1 cellular context compared by ENCODE assay signal in the genomic region with DNA sequence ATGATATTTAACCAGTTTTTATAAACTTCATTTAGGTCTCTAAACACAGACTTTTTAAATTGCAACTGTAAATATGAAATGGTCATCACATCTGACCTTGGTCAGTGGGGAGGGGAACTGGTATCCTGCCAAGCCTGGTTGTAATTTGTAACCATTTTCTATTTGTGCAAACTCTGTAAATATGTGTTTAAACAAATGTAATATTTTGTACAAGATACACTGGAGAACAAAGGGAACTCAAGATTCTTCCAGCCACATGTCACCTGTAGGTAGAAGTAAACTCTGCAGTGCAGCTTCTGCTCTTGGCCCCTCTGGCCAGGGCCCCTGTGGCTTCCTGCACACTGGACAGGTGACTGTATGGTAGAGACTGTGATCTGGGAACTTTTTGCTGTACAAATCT.
A peak's percentile ranks its signal among the peaks of the same experiment; 100 is the strongest.
TF ChIP-seq lines count a peak whose summit lies in the region.

No MANE protein-coding gene starts in this region.

TF ChIP-seq in HepG2, 621 proteins besides CTCF, POLR2A, EP300 and RAD21 (continued from another document and continues in another):
- TF ChIP-seq, protein P1, sequence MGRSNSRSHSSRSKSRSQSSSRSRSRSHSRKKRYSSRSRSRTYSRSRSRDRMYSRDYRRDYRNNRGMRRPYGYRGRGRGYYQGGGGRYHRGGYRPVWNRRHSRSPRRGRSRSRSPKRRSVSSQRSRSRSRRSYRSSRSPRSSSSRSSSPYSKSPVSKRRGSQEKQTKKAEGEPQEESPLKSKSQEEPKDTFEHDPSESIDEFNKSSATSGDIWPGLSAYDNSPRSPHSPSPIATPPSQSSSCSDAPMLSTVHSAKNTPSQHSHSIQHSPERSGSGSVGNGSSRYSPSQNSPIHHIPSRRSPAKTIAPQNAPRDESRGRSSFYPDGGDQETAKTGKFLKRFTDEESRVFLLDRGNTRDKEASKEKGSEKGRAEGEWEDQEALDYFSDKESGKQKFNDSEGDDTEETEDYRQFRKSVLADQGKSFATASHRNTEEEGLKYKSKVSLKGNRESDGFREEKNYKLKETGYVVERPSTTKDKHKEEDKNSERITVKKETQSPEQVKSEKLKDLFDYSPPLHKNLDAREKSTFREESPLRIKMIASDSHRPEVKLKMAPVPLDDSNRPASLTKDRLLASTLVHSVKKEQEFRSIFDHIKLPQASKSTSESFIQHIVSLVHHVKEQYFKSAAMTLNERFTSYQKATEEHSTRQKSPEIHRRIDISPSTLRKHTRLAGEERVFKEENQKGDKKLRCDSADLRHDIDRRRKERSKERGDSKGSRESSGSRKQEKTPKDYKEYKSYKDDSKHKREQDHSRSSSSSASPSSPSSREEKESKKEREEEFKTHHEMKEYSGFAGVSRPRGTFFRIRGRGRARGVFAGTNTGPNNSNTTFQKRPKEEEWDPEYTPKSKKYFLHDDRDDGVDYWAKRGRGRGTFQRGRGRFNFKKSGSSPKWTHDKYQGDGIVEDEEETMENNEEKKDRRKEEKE (IDR thresholded peaks at IDR 0.05), result no peak
- peak; percentile 62; the same call in 1 of the 2 replicates for TF ChIP-seq PPARG (CRISPR knock-in tag; conservative IDR thresholded peaks at IDR 0.05)
- no peak; the same call in 1 of the 2 replicates for TF ChIP-seq NCOR1 (IDR thresholded peaks at IDR 0.05; ENCODE audit: borderline replicate concordance, low read length)
- TF ChIP-seq POGZ (CRISPR knock-in tag; IDR thresholded peaks at IDR 0.05), result no peak
- peak; percentile 52 for TF ChIP-seq HNF4A (CRISPR knock-in tag; IDR thresholded peaks at IDR 0.05)
- TF ChIP-seq, protein P2, sequence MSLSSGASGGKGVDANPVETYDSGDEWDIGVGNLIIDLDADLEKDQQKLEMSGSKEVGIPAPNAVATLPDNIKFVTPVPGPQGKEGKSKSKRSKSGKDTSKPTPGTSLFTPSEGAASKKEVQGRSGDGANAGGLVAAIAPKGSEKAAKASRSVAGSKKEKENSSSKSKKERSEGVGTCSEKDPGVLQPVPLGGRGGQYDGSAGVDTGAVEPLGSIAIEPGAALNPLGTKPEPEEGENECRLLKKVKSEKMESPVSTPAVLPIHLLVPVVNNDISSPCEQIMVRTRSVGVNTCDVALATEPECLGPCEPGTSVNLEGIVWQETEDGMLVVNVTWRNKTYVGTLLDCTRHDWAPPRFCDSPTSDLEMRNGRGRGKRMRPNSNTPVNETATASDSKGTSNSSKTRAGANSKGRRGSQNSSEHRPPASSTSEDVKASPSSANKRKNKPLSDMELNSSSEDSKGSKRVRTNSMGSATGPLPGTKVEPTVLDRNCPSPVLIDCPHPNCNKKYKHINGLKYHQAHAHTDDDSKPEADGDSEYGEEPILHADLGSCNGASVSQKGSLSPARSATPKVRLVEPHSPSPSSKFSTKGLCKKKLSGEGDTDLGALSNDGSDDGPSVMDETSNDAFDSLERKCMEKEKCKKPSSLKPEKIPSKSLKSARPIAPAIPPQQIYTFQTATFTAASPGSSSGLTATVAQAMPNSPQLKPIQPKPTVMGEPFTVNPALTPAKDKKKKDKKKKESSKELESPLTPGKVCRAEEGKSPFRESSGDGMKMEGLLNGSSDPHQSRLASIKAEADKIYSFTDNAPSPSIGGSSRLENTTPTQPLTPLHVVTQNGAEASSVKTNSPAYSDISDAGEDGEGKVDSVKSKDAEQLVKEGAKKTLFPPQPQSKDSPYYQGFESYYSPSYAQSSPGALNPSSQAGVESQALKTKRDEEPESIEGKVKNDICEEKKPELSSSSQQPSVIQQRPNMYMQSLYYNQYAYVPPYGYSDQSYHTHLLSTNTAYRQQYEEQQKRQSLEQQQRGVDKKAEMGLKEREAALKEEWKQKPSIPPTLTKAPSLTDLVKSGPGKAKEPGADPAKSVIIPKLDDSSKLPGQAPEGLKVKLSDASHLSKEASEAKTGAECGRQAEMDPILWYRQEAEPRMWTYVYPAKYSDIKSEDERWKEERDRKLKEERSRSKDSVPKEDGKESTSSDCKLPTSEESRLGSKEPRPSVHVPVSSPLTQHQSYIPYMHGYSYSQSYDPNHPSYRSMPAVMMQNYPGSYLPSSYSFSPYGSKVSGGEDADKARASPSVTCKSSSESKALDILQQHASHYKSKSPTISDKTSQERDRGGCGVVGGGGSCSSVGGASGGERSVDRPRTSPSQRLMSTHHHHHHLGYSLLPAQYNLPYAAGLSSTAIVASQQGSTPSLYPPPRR (CRISPR knock-in tag; IDR thresholded peaks at IDR 0.05; ENCODE audit: borderline replicate concordance), result peak; percentile 67; the same call in 1 of the 2 replicates
- TF ChIP-seq, protein P3, sequence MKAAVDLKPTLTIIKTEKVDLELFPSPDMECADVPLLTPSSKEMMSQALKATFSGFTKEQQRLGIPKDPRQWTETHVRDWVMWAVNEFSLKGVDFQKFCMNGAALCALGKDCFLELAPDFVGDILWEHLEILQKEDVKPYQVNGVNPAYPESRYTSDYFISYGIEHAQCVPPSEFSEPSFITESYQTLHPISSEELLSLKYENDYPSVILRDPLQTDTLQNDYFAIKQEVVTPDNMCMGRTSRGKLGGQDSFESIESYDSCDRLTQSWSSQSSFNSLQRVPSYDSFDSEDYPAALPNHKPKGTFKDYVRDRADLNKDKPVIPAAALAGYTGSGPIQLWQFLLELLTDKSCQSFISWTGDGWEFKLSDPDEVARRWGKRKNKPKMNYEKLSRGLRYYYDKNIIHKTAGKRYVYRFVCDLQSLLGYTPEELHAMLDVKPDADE (CRISPR knock-in tag; IDR thresholded peaks at IDR 0.05), result no peak
- TF ChIP-seq ZNF562 (CRISPR knock-in tag; IDR thresholded peaks at IDR 0.05; ENCODE audit: borderline replicate concordance), result no peak
- TF ChIP-seq ZNF260 (CRISPR knock-in tag; IDR thresholded peaks at IDR 0.05; ENCODE audit: borderline replicate concordance, low read depth), result no peak
- TF ChIP-seq, protein P4, sequence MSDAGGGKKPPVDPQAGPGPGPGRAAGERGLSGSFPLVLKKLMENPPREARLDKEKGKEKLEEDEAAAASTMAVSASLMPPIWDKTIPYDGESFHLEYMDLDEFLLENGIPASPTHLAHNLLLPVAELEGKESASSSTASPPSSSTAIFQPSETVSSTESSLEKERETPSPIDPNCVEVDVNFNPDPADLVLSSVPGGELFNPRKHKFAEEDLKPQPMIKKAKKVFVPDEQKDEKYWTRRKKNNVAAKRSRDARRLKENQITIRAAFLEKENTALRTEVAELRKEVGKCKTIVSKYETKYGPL (CRISPR knock-in tag; IDR thresholded peaks at IDR 0.05), result no peak
- no peak for TF ChIP-seq ZNF629 (CRISPR knock-in tag; conservative IDR thresholded peaks at IDR 0.05)
- no peak for TF ChIP-seq ZKSCAN1 (IDR thresholded peaks at IDR 0.05; ENCODE audit: low read length)
- TF ChIP-seq ZNF343 (CRISPR knock-in tag; IDR thresholded peaks at IDR 0.05), result no peak
- TF ChIP-seq GATAD1 (CRISPR knock-in tag; IDR thresholded peaks at IDR 0.05), result no peak
- TF ChIP-seq PLRG1 (conservative IDR thresholded peaks at IDR 0.05), result no peak
- no peak for TF ChIP-seq RFXAP (CRISPR knock-in tag; IDR thresholded peaks at IDR 0.05; ENCODE audit: borderline replicate concordance)
- no peak for TF ChIP-seq ZNF709 (CRISPR knock-in tag; IDR thresholded peaks at IDR 0.05)
- TF ChIP-seq, protein P5, sequence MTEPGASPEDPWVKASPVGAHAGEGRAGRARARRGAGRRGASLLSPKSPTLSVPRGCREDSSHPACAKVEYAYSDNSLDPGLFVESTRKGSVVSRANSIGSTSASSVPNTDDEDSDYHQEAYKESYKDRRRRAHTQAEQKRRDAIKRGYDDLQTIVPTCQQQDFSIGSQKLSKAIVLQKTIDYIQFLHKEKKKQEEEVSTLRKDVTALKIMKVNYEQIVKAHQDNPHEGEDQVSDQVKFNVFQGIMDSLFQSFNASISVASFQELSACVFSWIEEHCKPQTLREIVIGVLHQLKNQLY (CRISPR knock-in tag; IDR thresholded peaks at IDR 0.05), result peak; percentile 67; the same call in 1 of the 2 replicates
- no peak for TF ChIP-seq NBN (conservative IDR thresholded peaks at IDR 0.05)
- TF ChIP-seq, protein P6, sequence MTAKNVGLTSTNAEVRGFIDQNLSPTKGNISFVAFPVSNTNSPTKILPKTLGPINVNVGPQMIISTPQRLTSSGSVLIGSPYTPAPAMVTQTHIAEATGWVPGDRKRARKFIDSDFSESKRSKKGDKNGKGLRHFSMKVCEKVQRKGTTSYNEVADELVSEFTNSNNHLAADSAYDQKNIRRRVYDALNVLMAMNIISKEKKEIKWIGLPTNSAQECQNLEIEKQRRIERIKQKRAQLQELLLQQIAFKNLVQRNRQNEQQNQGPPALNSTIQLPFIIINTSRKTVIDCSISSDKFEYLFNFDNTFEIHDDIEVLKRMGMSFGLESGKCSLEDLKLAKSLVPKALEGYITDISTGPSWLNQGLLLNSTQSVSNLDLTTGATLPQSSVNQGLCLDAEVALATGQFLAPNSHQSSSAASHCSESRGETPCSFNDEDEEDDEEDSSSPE (CRISPR knock-in tag; IDR thresholded peaks at IDR 0.05), result no peak
- no peak for TF ChIP-seq TEAD3 (CRISPR knock-in tag; optimal IDR thresholded peaks at IDR 0.05; ENCODE audit: borderline replicate concordance)
- TF ChIP-seq ZNF891 (CRISPR knock-in tag; IDR thresholded peaks at IDR 0.05), result no peak
- no peak for TF ChIP-seq TBL1XR1 (IDR thresholded peaks at IDR 0.05; ENCODE audit: borderline replicate concordance, low read length, partially characterized antibody)
- TF ChIP-seq SNAPC2 (CRISPR knock-in tag; IDR thresholded peaks at IDR 0.05), result no peak
- TF ChIP-seq ASH2L (IDR thresholded peaks at IDR 0.05; ENCODE audit: insufficient read length, low read depth, low read length), result no peak
- TF ChIP-seq JARID2 (CRISPR knock-in tag; IDR thresholded peaks at IDR 0.05; ENCODE audit: insufficient replicate concordance), result no peak
- TF ChIP-seq ZFYVE20 (CRISPR knock-in tag; IDR thresholded peaks at IDR 0.05; ENCODE audit: borderline replicate concordance, low read depth), result no peak
- no peak for TF ChIP-seq SCMH1 (CRISPR knock-in tag; IDR thresholded peaks at IDR 0.05; ENCODE audit: borderline replicate concordance)
- TF ChIP-seq, protein P7, sequence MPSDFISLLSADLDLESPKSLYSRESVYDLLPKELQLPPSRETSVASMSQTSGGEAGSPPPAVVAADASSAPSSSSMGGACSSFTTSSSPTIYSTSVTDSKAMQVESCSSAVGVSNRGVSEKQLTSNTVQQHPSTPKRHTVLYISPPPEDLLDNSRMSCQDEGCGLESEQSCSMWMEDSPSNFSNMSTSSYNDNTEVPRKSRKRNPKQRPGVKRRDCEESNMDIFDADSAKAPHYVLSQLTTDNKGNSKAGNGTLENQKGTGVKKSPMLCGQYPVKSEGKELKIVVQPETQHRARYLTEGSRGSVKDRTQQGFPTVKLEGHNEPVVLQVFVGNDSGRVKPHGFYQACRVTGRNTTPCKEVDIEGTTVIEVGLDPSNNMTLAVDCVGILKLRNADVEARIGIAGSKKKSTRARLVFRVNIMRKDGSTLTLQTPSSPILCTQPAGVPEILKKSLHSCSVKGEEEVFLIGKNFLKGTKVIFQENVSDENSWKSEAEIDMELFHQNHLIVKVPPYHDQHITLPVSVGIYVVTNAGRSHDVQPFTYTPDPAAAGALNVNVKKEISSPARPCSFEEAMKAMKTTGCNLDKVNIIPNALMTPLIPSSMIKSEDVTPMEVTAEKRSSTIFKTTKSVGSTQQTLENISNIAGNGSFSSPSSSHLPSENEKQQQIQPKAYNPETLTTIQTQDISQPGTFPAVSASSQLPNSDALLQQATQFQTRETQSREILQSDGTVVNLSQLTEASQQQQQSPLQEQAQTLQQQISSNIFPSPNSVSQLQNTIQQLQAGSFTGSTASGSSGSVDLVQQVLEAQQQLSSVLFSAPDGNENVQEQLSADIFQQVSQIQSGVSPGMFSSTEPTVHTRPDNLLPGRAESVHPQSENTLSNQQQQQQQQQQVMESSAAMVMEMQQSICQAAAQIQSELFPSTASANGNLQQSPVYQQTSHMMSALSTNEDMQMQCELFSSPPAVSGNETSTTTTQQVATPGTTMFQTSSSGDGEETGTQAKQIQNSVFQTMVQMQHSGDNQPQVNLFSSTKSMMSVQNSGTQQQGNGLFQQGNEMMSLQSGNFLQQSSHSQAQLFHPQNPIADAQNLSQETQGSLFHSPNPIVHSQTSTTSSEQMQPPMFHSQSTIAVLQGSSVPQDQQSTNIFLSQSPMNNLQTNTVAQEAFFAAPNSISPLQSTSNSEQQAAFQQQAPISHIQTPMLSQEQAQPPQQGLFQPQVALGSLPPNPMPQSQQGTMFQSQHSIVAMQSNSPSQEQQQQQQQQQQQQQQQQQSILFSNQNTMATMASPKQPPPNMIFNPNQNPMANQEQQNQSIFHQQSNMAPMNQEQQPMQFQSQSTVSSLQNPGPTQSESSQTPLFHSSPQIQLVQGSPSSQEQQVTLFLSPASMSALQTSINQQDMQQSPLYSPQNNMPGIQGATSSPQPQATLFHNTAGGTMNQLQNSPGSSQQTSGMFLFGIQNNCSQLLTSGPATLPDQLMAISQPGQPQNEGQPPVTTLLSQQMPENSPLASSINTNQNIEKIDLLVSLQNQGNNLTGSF (CRISPR knock-in tag; IDR thresholded peaks at IDR 0.05), result no peak
- TF ChIP-seq, protein P8, sequence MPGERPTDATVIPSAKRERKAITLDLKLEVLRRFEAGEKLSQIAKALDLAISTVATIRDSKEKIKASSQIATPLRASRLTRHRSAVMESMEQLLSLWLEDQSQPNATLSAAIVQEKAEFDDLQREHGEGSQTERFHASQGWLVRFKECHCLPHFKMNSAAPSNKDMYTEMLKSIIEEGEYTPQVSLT (CRISPR knock-in tag; IDR thresholded peaks at IDR 0.05; ENCODE audit: borderline replicate concordance, low read depth), result no peak
